10 cellular contexts compared by ENCODE assay signal in the genomic region with DNA sequence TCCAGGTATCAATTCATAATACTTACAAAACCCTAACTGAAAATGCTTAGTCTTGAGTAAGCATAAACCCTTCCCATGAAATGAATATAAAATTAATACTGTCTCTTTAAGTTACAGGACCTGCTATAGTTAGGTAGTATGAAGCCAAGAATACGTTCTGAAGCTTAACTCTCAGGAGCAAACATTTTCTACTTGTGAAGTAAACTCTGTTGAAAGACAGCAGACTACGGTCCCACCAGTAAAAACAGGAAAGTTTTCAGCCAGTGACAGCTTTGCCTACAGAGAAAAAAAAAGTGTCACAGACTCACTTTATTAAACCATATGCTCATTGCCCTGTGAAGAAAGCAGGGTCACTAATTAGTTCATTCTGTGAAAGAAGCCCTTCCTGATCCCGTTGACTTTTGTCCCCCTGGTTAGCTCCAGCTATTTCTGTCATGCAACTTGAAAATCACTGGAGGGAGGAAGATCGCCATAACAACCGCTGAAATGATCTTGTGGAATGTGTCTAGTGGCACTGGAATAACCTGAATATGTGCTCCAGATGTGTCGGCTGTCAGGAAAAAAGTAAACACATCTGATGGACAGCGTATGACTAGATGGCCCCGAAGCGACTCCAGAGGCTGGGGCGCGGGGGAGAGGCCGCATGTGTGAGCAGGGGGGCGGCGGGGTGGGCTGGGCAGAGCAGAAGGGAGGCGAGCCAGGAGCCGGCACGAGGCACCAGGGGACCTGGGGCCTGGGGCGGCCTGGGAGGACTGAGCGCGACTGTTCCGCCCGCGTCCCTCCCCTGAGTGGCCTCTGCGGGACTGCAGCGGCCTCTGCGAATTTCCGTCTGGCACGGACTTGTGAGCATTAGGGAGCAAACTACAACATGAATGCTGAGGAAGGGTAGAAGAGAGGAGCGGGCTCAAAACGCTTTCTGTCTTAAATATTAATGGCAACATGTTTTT. TPM values are rescaled to one million over a fixed set of nuclear protein-coding genes. Genes with fewer than 3 reads are reported as not detected.
A peak's percentile ranks its signal among the peaks of the same experiment; 100 is the strongest.
DNase-seq lines count a peak whose midpoint lies in the region; ATAC-seq and TF ChIP-seq lines count a peak whose summit lies in the region.
"Had no signal": no experiment of that assay in that cellular context is flagged by ENCODE, and none has a peak within 500 bp of the region (broad histone marks: within the 10 kb centered on the region; RNA-seq: fewer than 3 reads in every experiment).

No MANE protein-coding gene starts in this region.

- TF ChIP-seq POLR2A in spleen (IDR thresholded peaks at IDR 0.05): no peak

- ATAC-seq in foreskin keratinocyte: peak; percentile 28

- H3K36me3 Mint-ChIP-seq in neural crest cell (ENCODE audit: low read depth): peaks cover 2% of the 10 kb centered on the region
- H3K36me3 Mint-ChIP-seq in activated naive CD4-positive, alpha-beta T cell treated with anti-CD3 and anti-CD28 coated beads for 36 hours (ENCODE audit: low read depth): no peaks in the 10 kb centered on the region
- H3K36me3 Mint-ChIP-seq in activated T-helper 2 cell treated with anti-CD3 and anti-CD28 coated beads, Interferon-gamma antibody, Interleukin-2, Interleukin-4, amounts not matched to agents 10 μg/mL and 5 μg/mL and 100 μg/mL, durations not matched to agents 14 hours and 24 hours and 36 hours (ENCODE audit: low read depth): no peaks in the 10 kb centered on the region
- H3K36me3 Mint-ChIP-seq: memory B cell had no signal

- peaks cover 0 to 4% (median 0%) of the 10 kb centered on the region in 8 donors for H3K9me3 ChIP-seq in spleen

- CTCF ChIA-PET in activated naive CD4-positive, alpha-beta T cell treated with anti-CD3 and anti-CD28 coated beads for 36 hours (lab: Charles Lee): no interaction called here

- peaks cover 2% of the 10 kb centered on the region for H3K9me3 Mint-ChIP-seq in neural crest cell
- H3K9me3 Mint-ChIP-seq in activated naive CD4-positive, alpha-beta T cell treated with anti-CD3 and anti-CD28 coated beads for 36 hours: peaks cover 5% of the 10 kb centered on the region
- H3K9me3 Mint-ChIP-seq in activated T-helper 2 cell treated with anti-CD3 and anti-CD28 coated beads, Interferon-gamma antibody, Interleukin-2, Interleukin-4, amounts not matched to agents 10 μg/mL and 5 μg/mL and 100 μg/mL, durations not matched to agents 14 hours and 24 hours and 36 hours: peaks cover 10% of the 10 kb centered on the region

- H3K4me3 ChIP-seq in spleen: peak overlapping the region in 4 of 8 donors; percentile 6 to 37 (median 18)

- 15 to 41% (median 19%) methylated on average over 21 to 30 of the region's 30 CpGs for WGBS in spleen, 5 donors

- H3K4me1 ChIP-seq in foreskin keratinocyte (peaks cover 7% of the 10 kb centered on the region), spleen (peaks cover 0 to 6% (median 0%) of the 10 kb centered on the region in 6 donors)

- intact Hi-C loops in spleen (cut with DNase I; ENCODE audit: low total_unique reads): no loop called here
- intact Hi-C loops in activated naive CD4-positive, alpha-beta T cell treated with anti-CD3 and anti-CD28 coated beads for 36 hours (cut with micrococcal nuclease): no loop called here
- intact Hi-C loops in activated T-helper 2 cell treated with anti-CD3 and anti-CD28 coated beads, Interferon-gamma antibody, Interleukin-2, Interleukin-4, amounts not matched to agents 10 μg/mL and 5 μg/mL and 100 μg/mL, durations not matched to agents 14 hours and 24 hours and 36 hours (cut with micrococcal nuclease): no loop called here

- H3K27me3 ChIP-seq in foreskin keratinocyte: peaks cover 3% of the 10 kb centered on the region
- peaks cover 0 to 21% (median 4%) of the 10 kb centered on the region in 7 donors for H3K27me3 ChIP-seq in spleen (replicated peaks in 1 of 7)

- DNase-seq in Ammon's horn (ENCODE audit: low spot score) (peak; percentile 9), RPMI7951 (ENCODE audit: low read depth) (peak; percentile 94), foreskin keratinocyte (peak in 1 of 2 donors; percentile 16), neural crest cell (ENCODE audit: low read depth, low spot score) (peak; percentile 46), spleen (no peak)
- no peak for DNase-seq in activated naive CD4-positive, alpha-beta T cell treated with anti-CD3 and anti-CD28 coated beads for 36 hours
- DNase-seq in stimulated activated CD4-positive, alpha-beta T cell treated with anti-CD3 and anti-CD28 coated beads, Interleukin-12 subunit alpha, Interleukin-12 subunit beta, amount 100 ng/mL, for 4 hours: no peak
- DNase-seq in activated T-helper 2 cell treated with anti-CD3 and anti-CD28 coated beads, Interferon-gamma antibody, Interleukin-2, Interleukin-4, amounts not matched to agents 10 μg/mL and 5 μg/mL and 100 μg/mL, durations not matched to agents 14 hours and 24 hours and 36 hours (ENCODE audit: low spot score): no peak

- H3K4me1 Mint-ChIP-seq in neural crest cell: peaks cover 53% of the 10 kb centered on the region
- no peaks in the 10 kb centered on the region for H3K4me1 Mint-ChIP-seq in activated naive CD4-positive, alpha-beta T cell treated with anti-CD3 and anti-CD28 coated beads for 36 hours (ENCODE audit: low read depth)
- H3K4me1 Mint-ChIP-seq in activated T-helper 2 cell treated with anti-CD3 and anti-CD28 coated beads, Interferon-gamma antibody, Interleukin-2, Interleukin-4, amounts not matched to agents 10 μg/mL and 5 μg/mL and 100 μg/mL, durations not matched to agents 14 hours and 24 hours and 36 hours (ENCODE audit: low read depth): no peaks in the 10 kb centered on the region
- H3K4me1 Mint-ChIP-seq: memory B cell had no signal

- H3K36me3 ChIP-seq in spleen: no peaks in the 10 kb centered on the region

- no peak for TF ChIP-seq CTCF in foreskin keratinocyte (conservative IDR thresholded peaks at IDR 0.05)
- TF ChIP-seq CTCF in neural crest cell (conservative IDR thresholded peaks at IDR 0.05): no peak
- TF ChIP-seq CTCF in spleen (IDR thresholded peaks at IDR 0.05 in 8 of 11, conservative IDR thresholded peaks at IDR 0.05 in 3 of 11): no peak

- H3K27ac Mint-ChIP-seq in neural crest cell (ENCODE audit: unreplicated experiment): no peak overlapping the region
- no peak overlapping the region for H3K27ac Mint-ChIP-seq in activated naive CD4-positive, alpha-beta T cell treated with anti-CD3 and anti-CD28 coated beads for 36 hours
- no peak overlapping the region for H3K27ac Mint-ChIP-seq in activated T-helper 2 cell treated with anti-CD3 and anti-CD28 coated beads, Interferon-gamma antibody, Interleukin-2, Interleukin-4, amounts not matched to agents 10 μg/mL and 5 μg/mL and 100 μg/mL, durations not matched to agents 14 hours and 24 hours and 36 hours
- H3K27ac Mint-ChIP-seq: memory B cell had no signal

- H3K4me3 Mint-ChIP-seq in neural crest cell: peak overlapping the region; percentile 53
- H3K4me3 Mint-ChIP-seq in activated naive CD4-positive, alpha-beta T cell treated with anti-CD3 and anti-CD28 coated beads for 36 hours: no peak overlapping the region
- no peak overlapping the region for H3K4me3 Mint-ChIP-seq in activated T-helper 2 cell treated with anti-CD3 and anti-CD28 coated beads, Interferon-gamma antibody, Interleukin-2, Interleukin-4, amounts not matched to agents 10 μg/mL and 5 μg/mL and 100 μg/mL, durations not matched to agents 14 hours and 24 hours and 36 hours (ENCODE audit: low read depth)
- H3K4me3 Mint-ChIP-seq: memory B cell had no signal

- H3K27ac ChIP-seq in foreskin keratinocyte: no peak overlapping the region
- peak overlapping the region in 2 of 8 donors; percentile 10 to 29 for H3K27ac ChIP-seq in spleen
- H3K27ac ChIP-seq: HL-60 had no signal

- peaks cover 60% of the 10 kb centered on the region for H3K27me3 Mint-ChIP-seq in neural crest cell (ENCODE audit: low read depth)
- peaks cover 11% of the 10 kb centered on the region for H3K27me3 Mint-ChIP-seq in activated naive CD4-positive, alpha-beta T cell treated with anti-CD3 and anti-CD28 coated beads for 36 hours (ENCODE audit: low read depth)
- no peaks in the 10 kb centered on the region for H3K27me3 Mint-ChIP-seq in activated T-helper 2 cell treated with anti-CD3 and anti-CD28 coated beads, Interferon-gamma antibody, Interleukin-2, Interleukin-4, amounts not matched to agents 10 μg/mL and 5 μg/mL and 100 μg/mL, durations not matched to agents 14 hours and 24 hours and 36 hours (ENCODE audit: low read depth)
- H3K27me3 Mint-ChIP-seq: memory B cell had no signal

RNA-seq across cellular contexts. Expression of gene BNC2, which starts 41.9 kb away (rescaled TPM):
- 6.8 and 8.8 TPM in 2 replicates for total RNA-seq in RPMI7951 (2014; rRNA removed; shearing (Covaris generic))
- total RNA-seq in foreskin keratinocyte (0.56 and 0.85 TPM in 2 replicates), neural crest cell (4.5 and 5.4 TPM in 2 replicates), spleen (1 to 10 TPM in 5 of 7 donors, under 1 TPM in 2; 0.34 to 4.3 (median 2.6) TPM)
- polyA plus RNA-seq in foreskin keratinocyte (0.20 and 0.27 TPM in 2 replicates), spleen (under 1 TPM; 0.07 to 0.58 (median 0.30) TPM)
- total RNA-seq in activated naive CD4-positive, alpha-beta T cell treated with anti-CD3 and anti-CD28 coated beads for 36 hours: not detected
- not detected in 2 replicates for total RNA-seq in activated T-helper 2 cell treated with anti-CD3 and anti-CD28 coated beads, Interferon-gamma antibody, Interleukin-2, Interleukin-4, amounts not matched to agents 10 μg/mL and 5 μg/mL and 100 μg/mL, durations not matched to agents 14 hours and 24 hours and 36 hours

Comparison
In these comparisons a context has a peak if more than half of its experiments do, and no peak if none do; other contexts are left out.
1. DNase-seq: peak in Ammon's horn (single experiment), RPMI7951 (single experiment) and neural crest cell (single experiment); none in spleen (single experiment), activated naive CD4-positive, alpha-beta T cell treated with anti-CD3 and anti-CD28 coated beads for 36 hours (single experiment), stimulated activated CD4-positive, alpha-beta T cell treated with anti-CD3 and anti-CD28 coated beads, Interleukin-12 subunit alpha, Interleukin-12 subunit beta, amount 100 ng/mL, for 4 hours (single experiment) and activated T-helper 2 cell treated with anti-CD3 and anti-CD28 coated beads, Interferon-gamma antibody, Interleukin-2, Interleukin-4, amounts not matched to agents 10 μg/mL and 5 μg/mL and 100 μg/mL, durations not matched to agents 14 hours and 24 hours and 36 hours (single experiment).